ENCODE assay signal across 11 cellular contexts in genomic region chr4:111806331-111806730, GRCh38.
DNase-seq lines count a peak whose midpoint lies in the region; ATAC-seq and TF ChIP-seq lines count a peak whose summit lies in the region.
"Had no signal": no experiment of that assay in that cellular context is flagged by ENCODE, and none has a peak within 500 bp of the region (broad histone marks: within the 10 kb centered on the region; RNA-seq: fewer than 3 reads in every experiment).

No MANE protein-coding gene starts in this region.

- no peak overlapping the region for H3K4me2 ChIP-seq in MM.1S (ENCODE audit: low read depth, low read length)

- no peaks in the 10 kb centered on the region for H3K4me1 ChIP-seq in MM.1S (ENCODE audit: low read length)

- intact Hi-C loops in posterior cingulate gyrus (cut with DNase I): no loop called here

- no peak overlapping the region for H2AFZ ChIP-seq in MM.1S (ENCODE audit: low read length)

- no peak overlapping the region for H3K9ac ChIP-seq in MM.1S (ENCODE audit: low read length)

- no peaks in the 10 kb centered on the region for H3K79me2 ChIP-seq in MM.1S (ENCODE audit: low read length)

- H3K9me3 ChIP-seq in MM.1S (replicated peaks; ENCODE audit: insufficient read depth, low read length): no peaks in the 10 kb centered on the region

- no peaks in the 10 kb centered on the region for H4K20me1 ChIP-seq in MM.1S (ENCODE audit: insufficient read depth, low read length)

- H3K4me3 ChIP-seq in MM.1S (ENCODE audit: low read length): no peak overlapping the region

- TF ChIP-seq CTCF in MM.1S (IDR thresholded peaks at IDR 0.05; ENCODE audit: low read length): no peak

- DNase-seq in D341Med (ENCODE audit: low spot score): peak; percentile 33
- peak; percentile 40 for DNase-seq in HT-29 (ENCODE audit: low spot score)
- DNase-seq in amniotic epithelial cell (ENCODE audit: low read depth): peak; percentile 8
- DNase-seq in left lobe of liver (ENCODE audit: low spot score): no peak
- no peak for DNase-seq in posterior cingulate gyrus
- DNase-seq in MM.1S: no peak
- DNase-seq: activated effector memory CD4-positive, alpha-beta T cell treated with anti-CD3 and anti-CD28 coated beads, Interleukin-2, amount 50 U/mL, for 16 hours; CD4-positive, alpha-beta memory T cell had no signal

- ATAC-seq in left lobe of liver (peak; percentile 75), HG03571 (IDR thresholded peaks at IDR 0.05; ENCODE audit: unreplicated experiment) (no peak), GM19463 (IDR thresholded peaks at IDR 0.05; ENCODE audit: unreplicated experiment) (no peak)
- ATAC-seq: activated CD4-positive, CD25-positive, alpha-beta regulatory T cell treated with anti-CD3 and anti-CD28 coated beads, Interleukin-2, amount 50 U/mL, for 24 hours had no signal

- no peaks in the 10 kb centered on the region for H3K27me3 ChIP-seq in MM.1S (replicated peaks; ENCODE audit: insufficient read depth, low read length)

- H3K36me3 ChIP-seq in MM.1S (replicated peaks; ENCODE audit: insufficient read depth, low read length): no peaks in the 10 kb centered on the region

- H3F3A ChIP-seq in MM.1S (ENCODE audit: insufficient read depth, low read length): no peaks in the 10 kb centered on the region

- H3K9me2 ChIP-seq in MM.1S (replicated peaks; ENCODE audit: insufficient read depth, low read length): no peaks in the 10 kb centered on the region

- H3K27ac ChIP-seq in MM.1S (ENCODE audit: low read length): no peak overlapping the region

Comparison
In these comparisons a context has a peak if more than half of its experiments do, and no peak if none do; other contexts are left out.
1. DNase-seq: peak in D341Med (single experiment), HT-29 (single experiment) and amniotic epithelial cell (single experiment); none in left lobe of liver (single experiment), posterior cingulate gyrus (0 of 10) and MM.1S (single experiment).